1 cellular context compared by ENCODE assay signal in the genomic region with DNA sequence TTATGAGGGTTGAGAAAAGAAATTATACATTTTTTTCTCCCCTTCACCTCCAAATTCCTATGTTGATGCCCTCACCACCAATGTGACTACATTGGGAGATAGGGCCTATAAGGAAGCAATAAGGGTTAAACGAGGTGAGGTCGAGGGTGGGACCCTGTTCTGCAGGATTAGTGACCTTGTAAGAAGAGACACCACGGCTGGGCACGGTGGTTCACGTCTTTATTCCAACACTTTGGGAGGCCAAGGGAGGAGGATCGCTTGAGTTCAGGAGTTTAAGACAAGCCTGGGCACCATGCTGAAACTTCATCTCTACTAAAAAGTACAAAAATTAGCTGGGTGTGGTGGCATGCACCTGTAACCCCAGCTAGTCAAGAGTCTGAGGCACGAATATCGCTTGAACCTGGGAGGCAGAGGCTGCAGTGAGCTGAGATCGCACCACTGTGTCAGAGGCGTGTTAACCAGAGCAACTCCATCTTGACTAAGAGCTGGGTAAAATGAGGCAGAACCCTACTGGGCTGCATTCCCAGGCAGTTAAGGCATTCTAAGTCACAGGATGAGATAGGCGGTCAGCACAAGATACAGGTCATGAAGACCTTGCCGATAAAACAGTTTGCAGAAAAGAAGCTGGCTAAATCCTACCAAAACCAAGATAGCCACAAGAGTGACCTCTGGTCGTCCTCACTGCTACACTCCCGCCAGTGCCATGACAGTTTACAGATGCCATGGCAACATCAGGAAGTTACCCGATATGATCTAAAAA.
TF ChIP-seq lines count a peak whose summit lies in the region.

No MANE protein-coding gene starts in this region.

TF ChIP-seq in K562, 482 proteins besides CTCF, POLR2A, EP300 and RAD21 (continued from another document and continues in another):
- TF ChIP-seq GATAD2B (IDR thresholded peaks at IDR 0.05; ENCODE audit: borderline replicate concordance): no peak
- no peak for TF ChIP-seq PCBP1 (IDR thresholded peaks at IDR 0.05; ENCODE audit: low read depth, low read length, poor library complexity, severe bottlenecking)
- TF ChIP-seq ZNF324 (CRISPR knock-in tag; IDR thresholded peaks at IDR 0.05): no peak
- TF ChIP-seq ETS2 (tag; IDR thresholded peaks at IDR 0.05; ENCODE audit: borderline replicate concordance, poor library complexity, severe bottlenecking): no peak
- no peak for TF ChIP-seq LCOR (CRISPR knock-in tag; IDR thresholded peaks at IDR 0.05)
- no peak for TF ChIP-seq HNRNPL (IDR thresholded peaks at IDR 0.05; ENCODE audit: low read depth, low read length)
- TF ChIP-seq SETDB1 (IDR thresholded peaks at IDR 0.05; ENCODE audit: low read length): no peak
- TF ChIP-seq, protein P1, sequence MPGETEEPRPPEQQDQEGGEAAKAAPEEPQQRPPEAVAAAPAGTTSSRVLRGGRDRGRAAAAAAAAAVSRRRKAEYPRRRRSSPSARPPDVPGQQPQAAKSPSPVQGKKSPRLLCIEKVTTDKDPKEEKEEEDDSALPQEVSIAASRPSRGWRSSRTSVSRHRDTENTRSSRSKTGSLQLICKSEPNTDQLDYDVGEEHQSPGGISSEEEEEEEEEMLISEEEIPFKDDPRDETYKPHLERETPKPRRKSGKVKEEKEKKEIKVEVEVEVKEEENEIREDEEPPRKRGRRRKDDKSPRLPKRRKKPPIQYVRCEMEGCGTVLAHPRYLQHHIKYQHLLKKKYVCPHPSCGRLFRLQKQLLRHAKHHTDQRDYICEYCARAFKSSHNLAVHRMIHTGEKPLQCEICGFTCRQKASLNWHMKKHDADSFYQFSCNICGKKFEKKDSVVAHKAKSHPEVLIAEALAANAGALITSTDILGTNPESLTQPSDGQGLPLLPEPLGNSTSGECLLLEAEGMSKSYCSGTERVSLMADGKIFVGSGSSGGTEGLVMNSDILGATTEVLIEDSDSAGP (CRISPR knock-in tag; IDR thresholded peaks at IDR 0.05): no peak
- peak; percentile 77 for TF ChIP-seq ETV1 (tag; conservative IDR thresholded peaks at IDR 0.05; ENCODE audit: low read depth)
- TF ChIP-seq POLR2B (IDR thresholded peaks at IDR 0.05; ENCODE audit: low read depth, partially characterized antibody): no peak
- TF ChIP-seq HIVEP1 (CRISPR knock-in tag; IDR thresholded peaks at IDR 0.05): peak; percentile 89
- TF ChIP-seq RFX5 (IDR thresholded peaks at IDR 0.05; ENCODE audit: low read depth, low read length): no peak
- TF ChIP-seq ZNF133 (CRISPR knock-in tag; IDR thresholded peaks at IDR 0.05): peak; percentile 77; the same call in 1 of the 2 replicates
- no peak for TF ChIP-seq U2AF1 (optimal IDR thresholded peaks at IDR 0.05; ENCODE audit: low read depth, low read length)
- TF ChIP-seq SRSF9 (IDR thresholded peaks at IDR 0.05; ENCODE audit: borderline replicate concordance, low read depth, low read length): no peak
- TF ChIP-seq BRCA1 (IDR thresholded peaks at IDR 0.05): no peak
- TF ChIP-seq BRCA1 (CRISPR knock-in tag; IDR thresholded peaks at IDR 0.05): no peak
- no peak for TF ChIP-seq NEUROD1 (IDR thresholded peaks at IDR 0.05; ENCODE audit: borderline replicate concordance, low read depth, low read length, partially characterized antibody)
- TF ChIP-seq, protein P2, sequence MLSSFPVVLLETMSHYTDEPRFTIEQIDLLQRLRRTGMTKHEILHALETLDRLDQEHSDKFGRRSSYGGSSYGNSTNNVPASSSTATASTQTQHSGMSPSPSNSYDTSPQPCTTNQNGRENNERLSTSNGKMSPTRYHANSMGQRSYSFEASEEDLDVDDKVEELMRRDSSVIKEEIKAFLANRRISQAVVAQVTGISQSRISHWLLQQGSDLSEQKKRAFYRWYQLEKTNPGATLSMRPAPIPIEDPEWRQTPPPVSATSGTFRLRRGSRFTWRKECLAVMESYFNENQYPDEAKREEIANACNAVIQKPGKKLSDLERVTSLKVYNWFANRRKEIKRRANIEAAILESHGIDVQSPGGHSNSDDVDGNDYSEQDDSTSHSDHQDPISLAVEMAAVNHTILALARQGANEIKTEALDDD (IDR thresholded peaks at IDR 0.05): no peak
- TF ChIP-seq, protein P3, sequence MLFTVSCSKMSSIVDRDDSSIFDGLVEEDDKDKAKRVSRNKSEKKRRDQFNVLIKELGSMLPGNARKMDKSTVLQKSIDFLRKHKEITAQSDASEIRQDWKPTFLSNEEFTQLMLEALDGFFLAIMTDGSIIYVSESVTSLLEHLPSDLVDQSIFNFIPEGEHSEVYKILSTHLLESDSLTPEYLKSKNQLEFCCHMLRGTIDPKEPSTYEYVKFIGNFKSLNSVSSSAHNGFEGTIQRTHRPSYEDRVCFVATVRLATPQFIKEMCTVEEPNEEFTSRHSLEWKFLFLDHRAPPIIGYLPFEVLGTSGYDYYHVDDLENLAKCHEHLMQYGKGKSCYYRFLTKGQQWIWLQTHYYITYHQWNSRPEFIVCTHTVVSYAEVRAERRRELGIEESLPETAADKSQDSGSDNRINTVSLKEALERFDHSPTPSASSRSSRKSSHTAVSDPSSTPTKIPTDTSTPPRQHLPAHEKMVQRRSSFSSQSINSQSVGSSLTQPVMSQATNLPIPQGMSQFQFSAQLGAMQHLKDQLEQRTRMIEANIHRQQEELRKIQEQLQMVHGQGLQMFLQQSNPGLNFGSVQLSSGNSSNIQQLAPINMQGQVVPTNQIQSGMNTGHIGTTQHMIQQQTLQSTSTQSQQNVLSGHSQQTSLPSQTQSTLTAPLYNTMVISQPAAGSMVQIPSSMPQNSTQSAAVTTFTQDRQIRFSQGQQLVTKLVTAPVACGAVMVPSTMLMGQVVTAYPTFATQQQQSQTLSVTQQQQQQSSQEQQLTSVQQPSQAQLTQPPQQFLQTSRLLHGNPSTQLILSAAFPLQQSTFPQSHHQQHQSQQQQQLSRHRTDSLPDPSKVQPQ (CRISPR knock-in tag; IDR thresholded peaks at IDR 0.05; ENCODE audit: borderline replicate concordance): no peak
- TF ChIP-seq, protein P4, sequence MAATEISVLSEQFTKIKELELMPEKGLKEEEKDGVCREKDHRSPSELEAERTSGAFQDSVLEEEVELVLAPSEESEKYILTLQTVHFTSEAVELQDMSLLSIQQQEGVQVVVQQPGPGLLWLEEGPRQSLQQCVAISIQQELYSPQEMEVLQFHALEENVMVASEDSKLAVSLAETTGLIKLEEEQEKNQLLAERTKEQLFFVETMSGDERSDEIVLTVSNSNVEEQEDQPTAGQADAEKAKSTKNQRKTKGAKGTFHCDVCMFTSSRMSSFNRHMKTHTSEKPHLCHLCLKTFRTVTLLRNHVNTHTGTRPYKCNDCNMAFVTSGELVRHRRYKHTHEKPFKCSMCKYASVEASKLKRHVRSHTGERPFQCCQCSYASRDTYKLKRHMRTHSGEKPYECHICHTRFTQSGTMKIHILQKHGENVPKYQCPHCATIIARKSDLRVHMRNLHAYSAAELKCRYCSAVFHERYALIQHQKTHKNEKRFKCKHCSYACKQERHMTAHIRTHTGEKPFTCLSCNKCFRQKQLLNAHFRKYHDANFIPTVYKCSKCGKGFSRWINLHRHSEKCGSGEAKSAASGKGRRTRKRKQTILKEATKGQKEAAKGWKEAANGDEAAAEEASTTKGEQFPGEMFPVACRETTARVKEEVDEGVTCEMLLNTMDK (IDR thresholded peaks at IDR 0.05; ENCODE audit: borderline replicate concordance, insufficient read depth, low read depth, low read length, poor library complexity, severe bottlenecking): no peak
- TF ChIP-seq, protein P5, sequence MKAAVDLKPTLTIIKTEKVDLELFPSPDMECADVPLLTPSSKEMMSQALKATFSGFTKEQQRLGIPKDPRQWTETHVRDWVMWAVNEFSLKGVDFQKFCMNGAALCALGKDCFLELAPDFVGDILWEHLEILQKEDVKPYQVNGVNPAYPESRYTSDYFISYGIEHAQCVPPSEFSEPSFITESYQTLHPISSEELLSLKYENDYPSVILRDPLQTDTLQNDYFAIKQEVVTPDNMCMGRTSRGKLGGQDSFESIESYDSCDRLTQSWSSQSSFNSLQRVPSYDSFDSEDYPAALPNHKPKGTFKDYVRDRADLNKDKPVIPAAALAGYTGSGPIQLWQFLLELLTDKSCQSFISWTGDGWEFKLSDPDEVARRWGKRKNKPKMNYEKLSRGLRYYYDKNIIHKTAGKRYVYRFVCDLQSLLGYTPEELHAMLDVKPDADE (conservative IDR thresholded peaks at IDR 0.05; ENCODE audit: control insufficient read depth, low read depth, low read length): no peak
- TF ChIP-seq FOXA3 (CRISPR knock-in tag; conservative IDR thresholded peaks at IDR 0.05 in 1 of 2, IDR thresholded peaks at IDR 0.05 in 1 of 2): no peak
- TF ChIP-seq PPARD (CRISPR knock-in tag; IDR thresholded peaks at IDR 0.05): no peak
- no peak for TF ChIP-seq ZNF830 (CRISPR knock-in tag; IDR thresholded peaks at IDR 0.05)
- TF ChIP-seq ZNF785 (CRISPR knock-in tag; IDR thresholded peaks at IDR 0.05): no peak
- no peak for TF ChIP-seq KHSRP (IDR thresholded peaks at IDR 0.05)
- TF ChIP-seq, protein P6, sequence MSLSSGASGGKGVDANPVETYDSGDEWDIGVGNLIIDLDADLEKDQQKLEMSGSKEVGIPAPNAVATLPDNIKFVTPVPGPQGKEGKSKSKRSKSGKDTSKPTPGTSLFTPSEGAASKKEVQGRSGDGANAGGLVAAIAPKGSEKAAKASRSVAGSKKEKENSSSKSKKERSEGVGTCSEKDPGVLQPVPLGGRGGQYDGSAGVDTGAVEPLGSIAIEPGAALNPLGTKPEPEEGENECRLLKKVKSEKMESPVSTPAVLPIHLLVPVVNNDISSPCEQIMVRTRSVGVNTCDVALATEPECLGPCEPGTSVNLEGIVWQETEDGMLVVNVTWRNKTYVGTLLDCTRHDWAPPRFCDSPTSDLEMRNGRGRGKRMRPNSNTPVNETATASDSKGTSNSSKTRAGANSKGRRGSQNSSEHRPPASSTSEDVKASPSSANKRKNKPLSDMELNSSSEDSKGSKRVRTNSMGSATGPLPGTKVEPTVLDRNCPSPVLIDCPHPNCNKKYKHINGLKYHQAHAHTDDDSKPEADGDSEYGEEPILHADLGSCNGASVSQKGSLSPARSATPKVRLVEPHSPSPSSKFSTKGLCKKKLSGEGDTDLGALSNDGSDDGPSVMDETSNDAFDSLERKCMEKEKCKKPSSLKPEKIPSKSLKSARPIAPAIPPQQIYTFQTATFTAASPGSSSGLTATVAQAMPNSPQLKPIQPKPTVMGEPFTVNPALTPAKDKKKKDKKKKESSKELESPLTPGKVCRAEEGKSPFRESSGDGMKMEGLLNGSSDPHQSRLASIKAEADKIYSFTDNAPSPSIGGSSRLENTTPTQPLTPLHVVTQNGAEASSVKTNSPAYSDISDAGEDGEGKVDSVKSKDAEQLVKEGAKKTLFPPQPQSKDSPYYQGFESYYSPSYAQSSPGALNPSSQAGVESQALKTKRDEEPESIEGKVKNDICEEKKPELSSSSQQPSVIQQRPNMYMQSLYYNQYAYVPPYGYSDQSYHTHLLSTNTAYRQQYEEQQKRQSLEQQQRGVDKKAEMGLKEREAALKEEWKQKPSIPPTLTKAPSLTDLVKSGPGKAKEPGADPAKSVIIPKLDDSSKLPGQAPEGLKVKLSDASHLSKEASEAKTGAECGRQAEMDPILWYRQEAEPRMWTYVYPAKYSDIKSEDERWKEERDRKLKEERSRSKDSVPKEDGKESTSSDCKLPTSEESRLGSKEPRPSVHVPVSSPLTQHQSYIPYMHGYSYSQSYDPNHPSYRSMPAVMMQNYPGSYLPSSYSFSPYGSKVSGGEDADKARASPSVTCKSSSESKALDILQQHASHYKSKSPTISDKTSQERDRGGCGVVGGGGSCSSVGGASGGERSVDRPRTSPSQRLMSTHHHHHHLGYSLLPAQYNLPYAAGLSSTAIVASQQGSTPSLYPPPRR (CRISPR knock-in tag; IDR thresholded peaks at IDR 0.05; ENCODE audit: borderline replicate concordance): no peak
- TF ChIP-seq STAG1 (CRISPR knock-in tag; IDR thresholded peaks at IDR 0.05; ENCODE audit: borderline replicate concordance): no peak
- TF ChIP-seq, protein P7, sequence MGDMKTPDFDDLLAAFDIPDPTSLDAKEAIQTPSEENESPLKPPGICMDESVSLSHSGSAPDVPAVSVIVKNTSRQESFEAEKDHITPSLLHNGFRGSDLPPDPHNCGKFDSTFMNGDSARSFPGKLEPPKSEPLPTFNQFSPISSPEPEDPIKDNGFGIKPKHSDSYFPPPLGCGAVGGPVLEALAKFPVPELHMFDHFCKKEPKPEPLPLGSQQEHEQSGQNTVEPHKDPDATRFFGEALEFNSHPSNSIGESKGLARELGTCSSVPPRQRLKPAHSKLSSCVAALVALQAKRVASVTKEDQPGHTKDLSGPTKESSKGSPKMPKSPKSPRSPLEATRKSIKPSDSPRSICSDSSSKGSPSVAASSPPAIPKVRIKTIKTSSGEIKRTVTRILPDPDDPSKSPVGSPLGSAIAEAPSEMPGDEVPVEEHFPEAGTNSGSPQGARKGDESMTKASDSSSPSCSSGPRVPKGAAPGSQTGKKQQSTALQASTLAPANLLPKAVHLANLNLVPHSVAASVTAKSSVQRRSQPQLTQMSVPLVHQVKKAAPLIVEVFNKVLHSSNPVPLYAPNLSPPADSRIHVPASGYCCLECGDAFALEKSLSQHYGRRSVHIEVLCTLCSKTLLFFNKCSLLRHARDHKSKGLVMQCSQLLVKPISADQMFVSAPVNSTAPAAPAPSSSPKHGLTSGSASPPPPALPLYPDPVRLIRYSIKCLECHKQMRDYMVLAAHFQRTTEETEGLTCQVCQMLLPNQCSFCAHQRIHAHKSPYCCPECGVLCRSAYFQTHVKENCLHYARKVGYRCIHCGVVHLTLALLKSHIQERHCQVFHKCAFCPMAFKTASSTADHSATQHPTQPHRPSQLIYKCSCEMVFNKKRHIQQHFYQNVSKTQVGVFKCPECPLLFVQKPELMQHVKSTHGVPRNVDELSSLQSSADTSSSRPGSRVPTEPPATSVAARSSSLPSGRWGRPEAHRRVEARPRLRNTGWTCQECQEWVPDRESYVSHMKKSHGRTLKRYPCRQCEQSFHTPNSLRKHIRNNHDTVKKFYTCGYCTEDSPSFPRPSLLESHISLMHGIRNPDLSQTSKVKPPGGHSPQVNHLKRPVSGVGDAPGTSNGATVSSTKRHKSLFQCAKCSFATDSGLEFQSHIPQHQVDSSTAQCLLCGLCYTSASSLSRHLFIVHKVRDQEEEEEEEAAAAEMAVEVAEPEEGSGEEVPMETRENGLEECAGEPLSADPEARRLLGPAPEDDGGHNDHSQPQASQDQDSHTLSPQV (IDR thresholded peaks at IDR 0.05): peak; percentile 99
- TF ChIP-seq SNIP1 (IDR thresholded peaks at IDR 0.05; ENCODE audit: low read depth): no peak
- no peak for TF ChIP-seq NCOA4 (IDR thresholded peaks at IDR 0.05; ENCODE audit: partially characterized antibody)
- TF ChIP-seq RHOXF2B (CRISPR knock-in tag; conservative IDR thresholded peaks at IDR 0.05): no peak
- TF ChIP-seq BACH1 (tag; IDR thresholded peaks at IDR 0.05): peak; percentile 90
- peak; percentile 87 for TF ChIP-seq KLF1 (tag; IDR thresholded peaks at IDR 0.05)
- TF ChIP-seq, protein P8, sequence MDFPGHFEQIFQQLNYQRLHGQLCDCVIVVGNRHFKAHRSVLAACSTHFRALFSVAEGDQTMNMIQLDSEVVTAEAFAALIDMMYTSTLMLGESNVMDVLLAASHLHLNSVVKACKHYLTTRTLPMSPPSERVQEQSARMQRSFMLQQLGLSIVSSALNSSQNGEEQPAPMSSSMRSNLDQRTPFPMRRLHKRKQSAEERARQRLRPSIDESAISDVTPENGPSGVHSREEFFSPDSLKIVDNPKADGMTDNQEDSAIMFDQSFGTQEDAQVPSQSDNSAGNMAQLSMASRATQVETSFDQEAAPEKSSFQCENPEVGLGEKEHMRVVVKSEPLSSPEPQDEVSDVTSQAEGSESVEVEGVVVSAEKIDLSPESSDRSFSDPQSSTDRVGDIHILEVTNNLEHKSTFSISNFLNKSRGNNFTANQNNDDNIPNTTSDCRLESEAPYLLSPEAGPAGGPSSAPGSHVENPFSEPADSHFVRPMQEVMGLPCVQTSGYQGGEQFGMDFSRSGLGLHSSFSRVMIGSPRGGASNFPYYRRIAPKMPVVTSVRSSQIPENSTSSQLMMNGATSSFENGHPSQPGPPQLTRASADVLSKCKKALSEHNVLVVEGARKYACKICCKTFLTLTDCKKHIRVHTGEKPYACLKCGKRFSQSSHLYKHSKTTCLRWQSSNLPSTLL (IDR thresholded peaks at IDR 0.05): no peak
- TF ChIP-seq MBD2 (IDR thresholded peaks at IDR 0.05; ENCODE audit: borderline replicate concordance, low read depth): no peak
- TF ChIP-seq KLF13 (tag; IDR thresholded peaks at IDR 0.05; ENCODE audit: borderline replicate concordance, low read depth): peak; percentile 83
